1 cellular context compared by ENCODE assay signal in the genomic region with DNA sequence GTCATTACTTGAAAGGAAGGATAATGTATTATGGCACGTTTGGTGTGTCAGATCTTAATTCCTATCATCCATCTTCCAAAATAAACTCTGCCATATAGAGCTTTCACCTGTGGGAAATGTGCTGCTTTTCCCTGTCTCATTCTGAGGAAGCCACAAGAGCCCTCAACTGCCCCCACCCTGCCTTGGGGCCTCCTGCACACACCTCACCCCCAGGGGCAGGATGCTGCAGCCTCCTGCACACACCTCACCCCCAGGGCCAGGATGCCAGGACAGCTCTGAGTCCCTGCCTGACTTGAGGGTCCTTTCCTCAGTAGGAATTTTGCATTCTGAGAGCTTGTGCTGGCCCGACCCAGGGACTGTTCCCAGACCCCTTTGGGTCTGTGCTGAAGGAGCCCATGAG.
TF ChIP-seq lines count a peak whose summit lies in the region.

No MANE protein-coding gene starts in this region.

TF ChIP-seq in H1, 55 proteins besides CTCF, POLR2A, EP300 and RAD21:
- TF ChIP-seq EZH2 (IDR thresholded peaks at IDR 0.05; ENCODE audit: low read depth, low read length, severe bottlenecking) = no peak
- TF ChIP-seq, protein P1, sequence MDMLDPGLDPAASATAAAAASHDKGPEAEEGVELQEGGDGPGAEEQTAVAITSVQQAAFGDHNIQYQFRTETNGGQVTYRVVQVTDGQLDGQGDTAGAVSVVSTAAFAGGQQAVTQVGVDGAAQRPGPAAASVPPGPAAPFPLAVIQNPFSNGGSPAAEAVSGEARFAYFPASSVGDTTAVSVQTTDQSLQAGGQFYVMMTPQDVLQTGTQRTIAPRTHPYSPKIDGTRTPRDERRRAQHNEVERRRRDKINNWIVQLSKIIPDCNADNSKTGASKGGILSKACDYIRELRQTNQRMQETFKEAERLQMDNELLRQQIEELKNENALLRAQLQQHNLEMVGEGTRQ (IDR thresholded peaks at IDR 0.05; ENCODE audit: low read length) = no peak
- TF ChIP-seq, protein P2, sequence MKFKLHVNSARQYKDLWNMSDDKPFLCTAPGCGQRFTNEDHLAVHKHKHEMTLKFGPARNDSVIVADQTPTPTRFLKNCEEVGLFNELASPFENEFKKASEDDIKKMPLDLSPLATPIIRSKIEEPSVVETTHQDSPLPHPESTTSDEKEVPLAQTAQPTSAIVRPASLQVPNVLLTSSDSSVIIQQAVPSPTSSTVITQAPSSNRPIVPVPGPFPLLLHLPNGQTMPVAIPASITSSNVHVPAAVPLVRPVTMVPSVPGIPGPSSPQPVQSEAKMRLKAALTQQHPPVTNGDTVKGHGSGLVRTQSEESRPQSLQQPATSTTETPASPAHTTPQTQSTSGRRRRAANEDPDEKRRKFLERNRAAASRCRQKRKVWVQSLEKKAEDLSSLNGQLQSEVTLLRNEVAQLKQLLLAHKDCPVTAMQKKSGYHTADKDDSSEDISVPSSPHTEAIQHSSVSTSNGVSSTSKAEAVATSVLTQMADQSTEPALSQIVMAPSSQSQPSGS (IDR thresholded peaks at IDR 0.05; ENCODE audit: low read length) = no peak
- TF ChIP-seq TCF12 (IDR thresholded peaks at IDR 0.05; ENCODE audit: low read depth, low read length) = no peak
- TF ChIP-seq SP1 (IDR thresholded peaks at IDR 0.05; ENCODE audit: low read depth, low read length) = no peak
- no peak for TF ChIP-seq EGR1 (IDR thresholded peaks at IDR 0.05; ENCODE audit: borderline replicate concordance, low read depth, low read length)
- no peak for TF ChIP-seq TBP (IDR thresholded peaks at IDR 0.05; ENCODE audit: low read depth, low read length)
- TF ChIP-seq, protein P3, sequence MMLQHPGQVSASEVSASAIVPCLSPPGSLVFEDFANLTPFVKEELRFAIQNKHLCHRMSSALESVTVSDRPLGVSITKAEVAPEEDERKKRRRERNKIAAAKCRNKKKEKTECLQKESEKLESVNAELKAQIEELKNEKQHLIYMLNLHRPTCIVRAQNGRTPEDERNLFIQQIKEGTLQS (IDR thresholded peaks at IDR 0.05; ENCODE audit: insufficient read depth, low read depth, low read length) = no peak
- TF ChIP-seq, protein P4, sequence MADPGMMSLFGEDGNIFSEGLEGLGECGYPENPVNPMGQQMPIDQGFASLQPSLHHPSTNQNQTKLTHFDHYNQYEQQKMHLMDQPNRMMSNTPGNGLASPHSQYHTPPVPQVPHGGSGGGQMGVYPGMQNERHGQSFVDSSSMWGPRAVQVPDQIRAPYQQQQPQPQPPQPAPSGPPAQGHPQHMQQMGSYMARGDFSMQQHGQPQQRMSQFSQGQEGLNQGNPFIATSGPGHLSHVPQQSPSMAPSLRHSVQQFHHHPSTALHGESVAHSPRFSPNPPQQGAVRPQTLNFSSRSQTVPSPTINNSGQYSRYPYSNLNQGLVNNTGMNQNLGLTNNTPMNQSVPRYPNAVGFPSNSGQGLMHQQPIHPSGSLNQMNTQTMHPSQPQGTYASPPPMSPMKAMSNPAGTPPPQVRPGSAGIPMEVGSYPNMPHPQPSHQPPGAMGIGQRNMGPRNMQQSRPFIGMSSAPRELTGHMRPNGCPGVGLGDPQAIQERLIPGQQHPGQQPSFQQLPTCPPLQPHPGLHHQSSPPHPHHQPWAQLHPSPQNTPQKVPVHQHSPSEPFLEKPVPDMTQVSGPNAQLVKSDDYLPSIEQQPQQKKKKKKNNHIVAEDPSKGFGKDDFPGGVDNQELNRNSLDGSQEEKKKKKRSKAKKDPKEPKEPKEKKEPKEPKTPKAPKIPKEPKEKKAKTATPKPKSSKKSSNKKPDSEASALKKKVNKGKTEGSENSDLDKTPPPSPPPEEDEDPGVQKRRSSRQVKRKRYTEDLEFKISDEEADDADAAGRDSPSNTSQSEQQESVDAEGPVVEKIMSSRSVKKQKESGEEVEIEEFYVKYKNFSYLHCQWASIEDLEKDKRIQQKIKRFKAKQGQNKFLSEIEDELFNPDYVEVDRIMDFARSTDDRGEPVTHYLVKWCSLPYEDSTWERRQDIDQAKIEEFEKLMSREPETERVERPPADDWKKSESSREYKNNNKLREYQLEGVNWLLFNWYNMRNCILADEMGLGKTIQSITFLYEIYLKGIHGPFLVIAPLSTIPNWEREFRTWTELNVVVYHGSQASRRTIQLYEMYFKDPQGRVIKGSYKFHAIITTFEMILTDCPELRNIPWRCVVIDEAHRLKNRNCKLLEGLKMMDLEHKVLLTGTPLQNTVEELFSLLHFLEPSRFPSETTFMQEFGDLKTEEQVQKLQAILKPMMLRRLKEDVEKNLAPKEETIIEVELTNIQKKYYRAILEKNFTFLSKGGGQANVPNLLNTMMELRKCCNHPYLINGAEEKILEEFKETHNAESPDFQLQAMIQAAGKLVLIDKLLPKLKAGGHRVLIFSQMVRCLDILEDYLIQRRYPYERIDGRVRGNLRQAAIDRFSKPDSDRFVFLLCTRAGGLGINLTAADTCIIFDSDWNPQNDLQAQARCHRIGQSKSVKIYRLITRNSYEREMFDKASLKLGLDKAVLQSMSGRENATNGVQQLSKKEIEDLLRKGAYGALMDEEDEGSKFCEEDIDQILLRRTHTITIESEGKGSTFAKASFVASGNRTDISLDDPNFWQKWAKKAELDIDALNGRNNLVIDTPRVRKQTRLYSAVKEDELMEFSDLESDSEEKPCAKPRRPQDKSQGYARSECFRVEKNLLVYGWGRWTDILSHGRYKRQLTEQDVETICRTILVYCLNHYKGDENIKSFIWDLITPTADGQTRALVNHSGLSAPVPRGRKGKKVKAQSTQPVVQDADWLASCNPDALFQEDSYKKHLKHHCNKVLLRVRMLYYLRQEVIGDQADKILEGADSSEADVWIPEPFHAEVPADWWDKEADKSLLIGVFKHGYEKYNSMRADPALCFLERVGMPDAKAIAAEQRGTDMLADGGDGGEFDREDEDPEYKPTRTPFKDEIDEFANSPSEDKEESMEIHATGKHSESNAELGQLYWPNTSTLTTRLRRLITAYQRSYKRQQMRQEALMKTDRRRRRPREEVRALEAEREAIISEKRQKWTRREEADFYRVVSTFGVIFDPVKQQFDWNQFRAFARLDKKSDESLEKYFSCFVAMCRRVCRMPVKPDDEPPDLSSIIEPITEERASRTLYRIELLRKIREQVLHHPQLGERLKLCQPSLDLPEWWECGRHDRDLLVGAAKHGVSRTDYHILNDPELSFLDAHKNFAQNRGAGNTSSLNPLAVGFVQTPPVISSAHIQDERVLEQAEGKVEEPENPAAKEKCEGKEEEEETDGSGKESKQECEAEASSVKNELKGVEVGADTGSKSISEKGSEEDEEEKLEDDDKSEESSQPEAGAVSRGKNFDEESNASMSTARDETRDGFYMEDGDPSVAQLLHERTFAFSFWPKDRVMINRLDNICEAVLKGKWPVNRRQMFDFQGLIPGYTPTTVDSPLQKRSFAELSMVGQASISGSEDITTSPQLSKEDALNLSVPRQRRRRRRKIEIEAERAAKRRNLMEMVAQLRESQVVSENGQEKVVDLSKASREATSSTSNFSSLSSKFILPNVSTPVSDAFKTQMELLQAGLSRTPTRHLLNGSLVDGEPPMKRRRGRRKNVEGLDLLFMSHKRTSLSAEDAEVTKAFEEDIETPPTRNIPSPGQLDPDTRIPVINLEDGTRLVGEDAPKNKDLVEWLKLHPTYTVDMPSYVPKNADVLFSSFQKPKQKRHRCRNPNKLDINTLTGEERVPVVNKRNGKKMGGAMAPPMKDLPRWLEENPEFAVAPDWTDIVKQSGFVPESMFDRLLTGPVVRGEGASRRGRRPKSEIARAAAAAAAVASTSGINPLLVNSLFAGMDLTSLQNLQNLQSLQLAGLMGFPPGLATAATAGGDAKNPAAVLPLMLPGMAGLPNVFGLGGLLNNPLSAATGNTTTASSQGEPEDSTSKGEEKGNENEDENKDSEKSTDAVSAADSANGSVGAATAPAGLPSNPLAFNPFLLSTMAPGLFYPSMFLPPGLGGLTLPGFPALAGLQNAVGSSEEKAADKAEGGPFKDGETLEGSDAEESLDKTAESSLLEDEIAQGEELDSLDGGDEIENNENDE (IDR thresholded peaks at IDR 0.05; ENCODE audit: insufficient replicate concordance, low read length) = no peak
- no peak for TF ChIP-seq SIRT6 (IDR thresholded peaks at IDR 0.05; ENCODE audit: low read length)
- no peak for TF ChIP-seq CBX5 (IDR thresholded peaks at IDR 0.05; ENCODE audit: low read depth, low read length)
- no peak for TF ChIP-seq KDM5A (IDR thresholded peaks at IDR 0.05; ENCODE audit: low read length)
- no peak for TF ChIP-seq CREB1 (IDR thresholded peaks at IDR 0.05)
- TF ChIP-seq, protein P5, sequence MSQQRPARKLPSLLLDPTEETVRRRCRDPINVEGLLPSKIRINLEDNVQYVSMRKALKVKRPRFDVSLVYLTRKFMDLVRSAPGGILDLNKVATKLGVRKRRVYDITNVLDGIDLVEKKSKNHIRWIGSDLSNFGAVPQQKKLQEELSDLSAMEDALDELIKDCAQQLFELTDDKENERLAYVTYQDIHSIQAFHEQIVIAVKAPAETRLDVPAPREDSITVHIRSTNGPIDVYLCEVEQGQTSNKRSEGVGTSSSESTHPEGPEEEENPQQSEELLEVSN (IDR thresholded peaks at IDR 0.05) = no peak
- no peak for TF ChIP-seq ASH2L (IDR thresholded peaks at IDR 0.05; ENCODE audit: low read length)
- TF ChIP-seq CHD2 (IDR thresholded peaks at IDR 0.05; ENCODE audit: low read length) = no peak
- TF ChIP-seq KDM1A (IDR thresholded peaks at IDR 0.05; ENCODE audit: borderline replicate concordance, low read length) = no peak
- TF ChIP-seq GTF2F1 (IDR thresholded peaks at IDR 0.05; ENCODE audit: borderline replicate concordance, low read depth, low read length) = no peak
- TF ChIP-seq SP4 (IDR thresholded peaks at IDR 0.05; ENCODE audit: low read length) = no peak
